ENCODE assay signal across 8 cellular contexts in genomic region chr10:100562008-100562672, GRCh38. TPM values are rescaled to one million over a fixed set of nuclear protein-coding genes. Genes with fewer than 3 reads are reported as not detected.
DNase-seq lines count a peak whose midpoint lies in the region; ATAC-seq and TF ChIP-seq lines count a peak whose summit lies in the region.

No MANE protein-coding gene starts in this region.

- H3K36me3 ChIP-seq in BLaER1 (peaks cover 28% of the 10 kb centered on the region), left lung (peaks cover 0 to 8% of the 10 kb centered on the region in 2 donors)

- DNase-seq in GM20000 (ENCODE audit: low spot score) = peak; percentile 89
- peak; percentile 50 for DNase-seq in LHCN-M2 (ENCODE audit: low read depth)
- peak; percentile 75 to 77 for DNase-seq in activated CD4-positive, alpha-beta T cell treated with anti-CD3 and anti-CD28 coated beads for 4 hours
- DNase-seq in cerebellum (ENCODE audit: low spot score) = peak; percentile 28
- DNase-seq in left lung = peak; percentile 61 to 90
- DNase-seq in stimulated activated CD4-positive, alpha-beta T cell treated with anti-CD3 and anti-CD28 coated beads, TNF-alpha, amount 100 ng/mL, for 1 hour (ENCODE audit: low read depth in 3 of 3, low spot score in 1 of 3) = peak; percentile 37 to 69 (median 60)
- DNase-seq in SHP77 treated with DMSO at 0.1 percent for 48 hours (lab: John Stamatoyannopoulos, UW) = no peak

- intact Hi-C loops in left lung (cut with DNase I) = loop anchor here in 1 of 2 donors (10.0 kb wide), 1 partner anchor 313 kb away; no protein-coding TSS in a partner anchor

- peak; percentile 96 for ATAC-seq in left lung

- H3K4me3 ChIP-seq in BLaER1 (no peak overlapping the region), left lung (no peak overlapping the region)

- TF ChIP-seq CTCF in GM20000 (IDR thresholded peaks at IDR 0.05; ENCODE audit: extremely low read depth, missing control alignments) (peak; percentile 91), left lung (IDR thresholded peaks at IDR 0.05) (peak; percentile 67 to 72)

- H3K4me1 ChIP-seq in BLaER1 (peaks cover 15% of the 10 kb centered on the region), left lung (peaks cover 5 to 12% of the 10 kb centered on the region in 2 donors)

- H3K27me3 ChIP-seq in BLaER1 (peaks cover 4% of the 10 kb centered on the region; the same call in 1 of the 2 replicates), left lung (peaks cover 18 to 57% of the 10 kb centered on the region in 2 donors)

- peak overlapping the region; percentile 65; the same call in 1 of the 2 replicates for H3K4me2 ChIP-seq in BLaER1

- H4K20me1 ChIP-seq in BLaER1 = 0 out of 2 replicates have a peak, but pooled peaks cover 6% of the 10 kb centered on the region

- no peak overlapping the region for H3K9ac ChIP-seq in BLaER1

- H3K27ac ChIP-seq in BLaER1 (no peak overlapping the region), left lung (no peak overlapping the region)

- H3K9me3 ChIP-seq in BLaER1 (no peaks in the 10 kb centered on the region), left lung (no peaks in the 10 kb centered on the region)

RNA-seq across cellular contexts. Expression of gene HIF1AN, which starts 26.4 kb away (rescaled TPM):
- total RNA-seq in LHCN-M2 (2014; rRNA removed) = 6.3 and 8.9 TPM in 2 replicates
- polyA plus RNA-seq in LHCN-M2 (2012) = 29.7 TPM
- total RNA-seq in cerebellum = 22.0 TPM
- total RNA-seq in left lung = 10 to 100 TPM; 37.7 to 41.5 TPM

RNA-seq across cellular contexts. Expression of gene NDUFB8, which starts 32.5 kb away (rescaled TPM):
- total RNA-seq in LHCN-M2 (2014; rRNA removed) (133 and 183 TPM in 2 replicates), cerebellum (123 TPM), left lung (100 to 1,000 TPM; 112 to 130 TPM)
- polyA plus RNA-seq in LHCN-M2 (2012) = 307 TPM

RNA-seq across cellular contexts. Expression of gene SEC31B, which starts 42.5 kb away (rescaled TPM):
- total RNA-seq in LHCN-M2 (2014; rRNA removed) (1.5 and 2.6 TPM in 2 replicates), cerebellum (10.8 TPM), left lung (10 to 100 TPM in 1 of 2 donors, 1 to 10 TPM in 1; 8.8 to 10.1 TPM)
- polyA plus RNA-seq in LHCN-M2 (2012) = 0.91 TPM
